In the genomic region with DNA sequence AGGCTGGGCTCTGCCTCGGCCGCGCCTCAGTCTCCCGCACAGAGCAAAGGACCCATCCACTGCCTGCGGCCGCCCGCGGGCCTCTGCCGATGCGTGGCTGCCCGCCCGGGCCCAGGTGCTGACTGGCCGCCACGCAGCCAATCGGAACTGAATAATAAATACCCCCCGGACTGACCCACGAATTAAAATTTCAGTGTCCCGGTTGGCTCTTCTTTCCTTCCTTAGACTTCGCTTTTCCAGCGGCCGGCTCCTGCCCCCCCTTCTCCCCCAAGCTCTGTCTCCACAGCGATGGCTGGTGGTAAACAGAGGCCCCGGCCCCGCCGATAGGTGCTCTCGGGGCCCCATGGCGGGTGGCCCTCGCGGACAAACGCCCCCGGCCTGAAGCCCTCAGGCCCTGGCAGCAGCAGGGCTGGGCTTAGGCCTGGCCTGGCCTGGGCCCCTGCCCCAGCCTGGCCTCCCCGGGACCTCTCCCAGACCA, we compare ENCODE assay signal across 8 cellular contexts. TPM values are rescaled to one million over a fixed set of nuclear protein-coding genes. Genes with fewer than 3 reads are reported as not detected.
A peak's percentile ranks its signal among the peaks of the same experiment; 100 is the strongest.
DNase-seq lines count a peak whose midpoint lies in the region; ATAC-seq and TF ChIP-seq lines count a peak whose summit lies in the region.

No MANE protein-coding gene starts in this region.

- H2BK120ac ChIP-seq in mesendoderm (ENCODE audit: low read depth, low read length) = no peak overlapping the region

- peak overlapping the region; percentile 92 for H3K9ac ChIP-seq in mesendoderm (ENCODE audit: low read length)

- no peak overlapping the region for H3K23ac ChIP-seq in mesendoderm (ENCODE audit: low read length)

- no peak overlapping the region for H2BK5ac ChIP-seq in mesendoderm (ENCODE audit: low read length)

- DNase-seq in AG10803 (ENCODE audit: low read depth) (no peak), caudate nucleus (lab: John Stamatoyannopoulos, UW) (peak in 10 of 61 donors; percentile 20 to 63 (median 46)), mesendoderm (no peak), midbrain (lab: John Stamatoyannopoulos, UW) (no peak), DMS153 treated with DMSO at 0.1 percent for 48 hours (lab: John Stamatoyannopoulos, UW; ENCODE audit: unreplicated experiment) (no peak), NCI-H187 (lab: John Stamatoyannopoulos, UW) (no peak)

- TF ChIP-seq CTCF in AG10803 (conservative IDR thresholded peaks at IDR 0.05; ENCODE audit: low read length) = no peak

- peak overlapping the region; percentile 97 for H3K56ac ChIP-seq in mesendoderm (ENCODE audit: low read length)

- no peak overlapping the region for H2BK15ac ChIP-seq in mesendoderm (replicated peaks; ENCODE audit: low read depth)

- H3K4me1 ChIP-seq in mesendoderm (ENCODE audit: control insufficient read depth, low read depth, low read length) = no peaks in the 10 kb centered on the region

- peaks cover 1% of the 10 kb centered on the region for H3K36me3 ChIP-seq in mesendoderm (ENCODE audit: control insufficient read depth, insufficient read depth, low read length)

- H3K79me1 ChIP-seq in mesendoderm (ENCODE audit: low read length) = peaks cover 12% of the 10 kb centered on the region

- H3K4me3 ChIP-seq in AG10803 (ENCODE audit: low read length) (peak overlapping the region; percentile 74), mesendoderm (ENCODE audit: low read length) (peak overlapping the region; percentile 74)

- H4K5ac ChIP-seq in mesendoderm (ENCODE audit: low read length) = no peak overlapping the region

- WGBS in mesendoderm (ENCODE audit: extremely low coverage, insufficient coverage, low lambda C conversion rate) = no CpG with 5 or more reads among the region's 32 CpGs

- H3K27me3 ChIP-seq in mesendoderm (ENCODE audit: insufficient read depth, low read length, poor library complexity) = peaks cover 6% of the 10 kb centered on the region

- H3K27ac Mint-ChIP-seq in IgD-negative memory B cell = peak overlapping the region in 2 of 3 donors; percentile 95 to 99

- H3K27ac ChIP-seq in caudate nucleus (ENCODE audit: low read depth, low read length) (peak overlapping the region; percentile 93), mesendoderm (ENCODE audit: low read depth, low read length) (peak overlapping the region; percentile 81)

- H3K27me3 Mint-ChIP-seq in IgD-negative memory B cell = no peaks in the 10 kb centered on the region

- H3K4me1 Mint-ChIP-seq in IgD-negative memory B cell = peaks cover 14 to 23% (median 15%) of the 10 kb centered on the region in 3 donors

- H3K4ac ChIP-seq in mesendoderm (ENCODE audit: low read depth, low read length) = peak overlapping the region; percentile 60

- no peak overlapping the region for H4K8ac ChIP-seq in mesendoderm (ENCODE audit: low read depth, low read length)

- no peak for ATAC-seq in HG03469 (IDR thresholded peaks at IDR 0.05; ENCODE audit: unreplicated experiment)

- H2AK5ac ChIP-seq in mesendoderm (ENCODE audit: low read length) = no peak overlapping the region

- H3K36me3 Mint-ChIP-seq in IgD-negative memory B cell = peaks cover 2% of the 10 kb centered on the region

- H3K79me2 ChIP-seq in mesendoderm (ENCODE audit: control insufficient read depth, insufficient read depth, low read length) = peaks cover 59% of the 10 kb centered on the region

- peak overlapping the region; percentile 84 to 98 (median 94) for H3K4me3 Mint-ChIP-seq in IgD-negative memory B cell

- no peaks in the 10 kb centered on the region for H3K9me3 Mint-ChIP-seq in IgD-negative memory B cell

- H3K4me2 ChIP-seq in mesendoderm (ENCODE audit: low read length) = peak overlapping the region; percentile 75

- H3K18ac ChIP-seq in mesendoderm (ENCODE audit: low read length) = peak overlapping the region; percentile 95

RNA-seq across cellular contexts. Expression of a gene that starts 2.6 kb away (rescaled TPM):
- 75.7 TPM for polyA plus RNA-seq in IgD-negative memory B cell
- 8.8 TPM for polyA plus RNA-seq in mesendoderm (2013, experiment 1 of 2)
- polyA plus RNA-seq in mesendoderm (2013, experiment 2 of 2) = 8.8 TPM

RNA-seq across cellular contexts. Expression of a gene that starts 56.6 kb away (rescaled TPM):
- polyA plus RNA-seq in IgD-negative memory B cell = 8.9 TPM
- polyA plus RNA-seq in mesendoderm (2013, experiment 1 of 2) = 63.4 TPM
- polyA plus RNA-seq in mesendoderm (2013, experiment 2 of 2) = 63.3 TPM

RNA-seq across cellular contexts. Expression of a gene that starts 59.8 kb away (rescaled TPM):
- 69.1 TPM for polyA plus RNA-seq in IgD-negative memory B cell
- polyA plus RNA-seq in mesendoderm (2013, experiment 1 of 2) = 103 TPM
- polyA plus RNA-seq in mesendoderm (2013, experiment 2 of 2) = 103 TPM
